In the genomic region with DNA sequence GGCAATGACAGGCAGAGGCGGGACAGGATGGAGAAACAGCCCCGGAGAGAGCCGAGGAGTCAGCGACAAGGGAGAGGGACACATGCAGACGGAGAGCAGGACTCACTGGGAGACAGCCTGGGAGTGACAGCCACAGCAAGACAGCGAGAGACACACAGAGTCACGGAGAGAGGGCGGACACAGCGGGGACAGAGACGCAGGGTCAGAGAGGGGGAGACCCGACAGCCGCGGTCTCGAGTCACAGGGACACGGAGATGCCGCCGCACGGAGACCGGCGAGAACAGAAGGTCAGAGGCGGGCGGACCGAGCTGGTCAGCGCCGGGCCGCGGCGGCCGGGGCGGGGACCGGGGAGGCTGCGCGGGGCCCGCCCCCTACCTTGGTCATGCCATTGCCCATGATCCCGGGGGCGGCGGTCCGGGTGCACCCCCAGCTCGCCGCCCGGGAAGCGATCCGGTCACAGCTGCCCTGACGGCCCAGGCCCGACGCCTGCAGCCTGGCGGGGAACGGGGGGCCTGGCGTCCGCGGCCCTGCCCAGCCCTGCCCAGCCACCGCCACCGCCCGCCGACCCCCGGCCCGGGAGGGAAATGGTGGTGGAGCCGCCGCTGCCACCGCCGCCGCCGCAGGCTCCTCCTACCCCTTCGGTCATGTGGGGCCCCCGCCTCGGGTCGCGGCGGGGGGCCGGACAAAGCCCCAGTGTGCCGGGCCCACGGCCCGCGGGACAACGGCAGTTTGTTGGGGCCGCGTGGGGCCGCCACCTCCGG, we compare ENCODE assay signal across 8 cellular contexts. TPM values are rescaled to one million over a fixed set of nuclear protein-coding genes. Genes with fewer than 3 reads are reported as not detected.
A peak's percentile ranks its signal among the peaks of the same experiment; 100 is the strongest.
DNase-seq lines count a peak whose midpoint lies in the region; ATAC-seq and TF ChIP-seq lines count a peak whose summit lies in the region.

A gene with protein sequence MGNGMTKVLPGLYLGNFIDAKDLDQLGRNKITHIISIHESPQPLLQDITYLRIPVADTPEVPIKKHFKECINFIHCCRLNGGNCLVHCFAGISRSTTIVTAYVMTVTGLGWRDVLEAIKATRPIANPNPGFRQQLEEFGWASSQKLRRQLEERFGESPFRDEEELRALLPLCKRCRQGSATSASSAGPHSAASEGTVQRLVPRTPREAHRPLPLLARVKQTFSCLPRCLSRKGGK (minus strand): TSS at position 586 of the 761 bp plus-strand sequence. CDS start 190 bp downstream, at position 396.
A gene with protein sequence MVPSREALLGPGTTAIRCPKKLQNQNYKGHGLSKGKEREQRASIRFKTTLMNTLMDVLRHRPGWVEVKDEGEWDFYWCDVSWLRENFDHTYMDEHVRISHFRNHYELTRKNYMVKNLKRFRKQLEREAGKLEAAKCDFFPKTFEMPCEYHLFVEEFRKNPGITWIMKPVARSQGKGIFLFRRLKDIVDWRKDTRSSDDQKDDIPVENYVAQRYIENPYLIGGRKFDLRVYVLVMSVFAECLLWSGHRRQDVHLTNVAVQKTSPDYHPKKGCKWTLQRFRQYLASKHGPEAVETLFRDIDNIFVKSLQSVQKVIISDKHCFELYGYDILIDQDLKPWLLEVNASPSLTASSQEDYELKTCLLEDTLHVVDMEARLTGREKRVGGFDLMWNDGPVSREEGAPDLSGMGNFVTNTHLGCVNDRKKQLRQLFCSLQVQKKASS (plus strand): TSS at position 693 of the 761 bp plus-strand sequence. CDS start 493 bp downstream, outside the sequence.

- H3K27ac ChIP-seq in PC-3 (ENCODE audit: low read length) (no peak within 1 kb of the TSS), suprapubic skin (peak within 1 kb of the TSS; percentile 15)

- no peaks in the 10 kb centered on the region for H3K4me1 ChIP-seq in PC-3 (ENCODE audit: insufficient read depth, low read length)
- peaks cover 19% of the 10 kb centered on the region for H3K4me1 ChIP-seq in suprapubic skin

- no peaks in the 10 kb centered on the region for H3F3A ChIP-seq in PC-3 (ENCODE audit: low read length, unreplicated experiment)

- H3K79me2 ChIP-seq in PC-3 (ENCODE audit: low read length): no peaks in the 10 kb centered on the region

- no peaks in the 10 kb centered on the region for H4K20me1 ChIP-seq in PC-3 (ENCODE audit: low read length)

- no peaks in the 10 kb centered on the region for H3K9me3 ChIP-seq in PC-3 (ENCODE audit: low read length)
- no peaks in the 10 kb centered on the region for H3K9me3 ChIP-seq in suprapubic skin

- POLR2A ChIA-PET in PC-3 (lab: Charles Lee; ENCODE audit: unreplicated experiment): no interaction called here

- TF ChIP-seq CTCF in PC-3 (conservative IDR thresholded peaks at IDR 0.05; ENCODE audit: low read depth, low read length) (no peak), suprapubic skin (IDR thresholded peaks at IDR 0.05) (no peak)

- 1% methylated on average over 38 of the region's 79 CpGs for WGBS in suprapubic skin

- H2AFZ ChIP-seq in PC-3 (ENCODE audit: low read length): peak within 1 kb of the TSS; percentile 74

- peak within 1 kb of the TSS; percentile 78 for H3K4me2 ChIP-seq in PC-3 (ENCODE audit: low read length)

- DNase-seq in NCI-H2196 (lab: John Stamatoyannopoulos, UW; ENCODE audit: unreplicated experiment) (peak; percentile 39), NCI-H2196 treated with DMSO at 0.1 percent for 48 hours (lab: John Stamatoyannopoulos, UW; ENCODE audit: unreplicated experiment) (no peak), PC-3 (no peak), dermis blood vessel endothelial cell (peak; percentile 14), medulla oblongata (ENCODE audit: extremely low spot score) (peak; percentile 80), suprapubic skin (ENCODE audit: low spot score in 2 of 2) (peak in 1 of 2 donors; percentile 73), NCI-H774 (lab: John Stamatoyannopoulos, UW) (no peak), posterior vena cava (ENCODE audit: low spot score) (no peak)

- no peak for TF ChIP-seq POLR2A in suprapubic skin (IDR thresholded peaks at IDR 0.05)

- H3K36me3 ChIP-seq in PC-3 (ENCODE audit: low read depth, low read length) (no peaks in the 10 kb centered on the region), suprapubic skin (no peaks in the 10 kb centered on the region)

- peak; percentile 76 for ATAC-seq in PC-3

- H3K27me3 ChIP-seq in PC-3 (ENCODE audit: low read length) (peaks cover 48% of the 10 kb centered on the region), suprapubic skin (peaks cover 15% of the 10 kb centered on the region)

- no peaks in the 10 kb centered on the region; the same call in 1 of the 2 replicates for H3K9me2 ChIP-seq in PC-3 (replicated peaks; ENCODE audit: low read length)

- H3K4me3 ChIP-seq in PC-3 (ENCODE audit: low read length) (peak within 1 kb of the TSS; percentile 63), suprapubic skin (peak within 1 kb of the TSS; percentile 72)

- intact Hi-C loops in PC-3 (cut with micrococcal nuclease): no loop called here
- intact Hi-C loops in posterior vena cava (cut with DNase I): no loop called here

- CTCF ChIA-PET in PC-3 (lab: Charles Lee): interaction anchor here (0.6 kb wide), 1 partner anchor 367 kb away, joined by 8 read pairs; no protein-coding TSS in a partner anchor

- no TSS peak for BruUV-seq in PC-3 (replicated peaks; lab: Mats Ljungman, UMichigan)

- no peak within 1 kb of the TSS for H3K9ac ChIP-seq in PC-3 (ENCODE audit: low read length)

- no peak for TF ChIP-seq EP300 in suprapubic skin (IDR thresholded peaks at IDR 0.05)

RNA-seq across cellular contexts. Expression of the first gene that starts in this region (rescaled TPM):
- total RNA-seq in PC-3 (2014; rRNA removed) (not detected in 2 replicates), dermis blood vessel endothelial cell (0.14 and 0.34 TPM in 2 replicates), suprapubic skin (1 to 10 TPM in 3 of 4 donors, not detected in 1; 1.1 to 2.4 (median 1.1) TPM), posterior vena cava (1 to 10 TPM in 1 of 2 donors, under 1 TPM in 1; 0.90 to 1.0 TPM)

RNA-seq across cellular contexts. Expression of the second gene that starts in this region (rescaled TPM):
- total RNA-seq in PC-3 (2014; rRNA removed) (not detected in 2 replicates), dermis blood vessel endothelial cell (0.14 TPM in 1 of 2 replicates, not detected in the other), suprapubic skin (under 1 TPM in 2 of 4 donors, not detected in 2; 0.49 to 0.68 TPM), posterior vena cava (under 1 TPM; 0.14 to 0.19 TPM)

Comparison
In these comparisons a context has a peak if more than half of its experiments do, and no peak if none do; other contexts are left out.
1. DNase-seq: peak in NCI-H2196 (single experiment) and medulla oblongata (single experiment); none in NCI-H2196 treated with DMSO at 0.1 percent for 48 hours (single experiment), PC-3 (single experiment), NCI-H774 (single experiment) and posterior vena cava (single experiment).
2. Peak in ATAC-seq, H3K4me3 ChIP-seq and H3K4me2 ChIP-seq in PC-3; RNA of the genes that start here not detected or under 1 TPM.
3. Peak in DNase-seq in dermis blood vessel endothelial cell; RNA of the genes that start here not detected or under 1 TPM.